ENCODE assay signal across 8 cellular contexts in genomic region chr3:141878812-141879211, GRCh38. TPM values are rescaled to one million over a fixed set of nuclear protein-coding genes. Genes with fewer than 3 reads are reported as not detected.
DNase-seq lines count a peak whose midpoint lies in the region; ATAC-seq, FAIRE-seq and TF ChIP-seq lines count a peak whose summit lies in the region.

No MANE protein-coding gene starts in this region.

- H3K9ac ChIP-seq in endothelial cell of umbilical vein (replicated peaks; ENCODE audit: extremely low read depth, insufficient read depth, low read length), result no peak overlapping the region

- no peaks in the 10 kb centered on the region for H3K9me1 ChIP-seq in endothelial cell of umbilical vein (replicated peaks; ENCODE audit: control insufficient read depth, extremely low read depth, insufficient read depth, low read length)

- H3K79me2 ChIP-seq in endothelial cell of umbilical vein (ENCODE audit: control insufficient read depth, insufficient read depth, low read length), result peaks cover 71% of the 10 kb centered on the region

- H3K27ac ChIP-seq in endothelial cell of umbilical vein (ENCODE audit: insufficient read depth, low read depth, low read length) (no peak overlapping the region), skin epidermis (peak overlapping the region in 10 of 21 experiments; percentile 13 to 100 (median 98))

- no peak for FAIRE-seq in endothelial cell of umbilical vein (lab: Jason Lieb, UNC)

- dilution Hi-C loops in endothelial cell of umbilical vein (cut with MboI; ENCODE audit: extremely low pct_ligation_motif_present, low sequenced_read_pairs), result no loop called here

- H3K36me3 Mint-ChIP-seq in activated CD4-positive, alpha-beta T cell treated with anti-CD3 and anti-CD28 coated beads, Interleukin-2, amount 10 ng/mL, durations not matched to agents 24 days and 14 days (ENCODE audit: low read depth), result peaks cover 45% of the 10 kb centered on the region

- intact Hi-C loops in activated CD4-positive, alpha-beta T cell treated with anti-CD3 and anti-CD28 coated beads, Interleukin-2, amount 10 ng/mL, durations not matched to agents 24 days and 14 days (cut with micrococcal nuclease), result loop anchor here (1.0 to 10.0 kb wide), 8 partner anchors 9 to 647 kb away; partner anchors contain the start of genes PXYLP1, RASA2, TFDP2 and XRN1
- intact Hi-C loops in endothelial cell of umbilical vein (cut with micrococcal nuclease), result loop anchor here (2.0 kb wide), 1 partner anchor 120 kb away; no protein-coding TSS in a partner anchor

- H3K27ac Mint-ChIP-seq in activated CD4-positive, alpha-beta T cell treated with anti-CD3 and anti-CD28 coated beads, Interleukin-2, amount 10 ng/mL, durations not matched to agents 24 days and 14 days, result no peak overlapping the region

- TF ChIP-seq POLR2A in endothelial cell of umbilical vein (IDR thresholded peaks at IDR 0.05; ENCODE audit: low read depth, low read length), result no peak

- POLR2A ChIA-PET in endothelial cell of umbilical vein (lab: Charles Lee), result no interaction called here

- BruUV-seq in endothelial cell of umbilical vein (replicated peaks; lab: Mats Ljungman, UMichigan), result no TSS peak

- CTCF ChIA-PET in endothelial cell of umbilical vein (lab: Charles Lee), result interaction anchor here (1.4 kb wide), 1 partner anchor 81 kb away, joined by 5 read pairs; no protein-coding TSS in a partner anchor

- peak; percentile 61 for DNase-seq in activated CD4-positive, alpha-beta T cell treated with anti-CD3 and anti-CD28 coated beads, Interleukin-2, amount 10 ng/mL, durations not matched to agents 24 days and 14 days
- DNase-seq in activated CD4-positive, alpha-beta T cell treated with anti-CD3 and anti-CD28 coated beads, Interleukin-2, amount 50 U/mL, for 48 hours, result no peak
- DNase-seq in RKO (ENCODE audit: low spot score) (peak; percentile 47), endothelial cell of umbilical vein (ENCODE audit: low read depth, low spot score) (peak; percentile 19), AG08395 (ENCODE audit: low spot score) (no peak), ACHN (no peak)

- H3K27me3 ChIP-seq in endothelial cell of umbilical vein (ENCODE audit: control insufficient read depth in 2 of 2, insufficient read depth in 2 of 2, low read length in 2 of 2), result no peaks in the 10 kb centered on the region

- in situ Hi-C loops in ACHN (cut with HindIII; ENCODE audit: low pct_ligation_motif_present, low pct_unique_long_range_greater_than_20kb, low sequenced_read_pairs), result no loop called here

- H3K9me3 Mint-ChIP-seq in activated CD4-positive, alpha-beta T cell treated with anti-CD3 and anti-CD28 coated beads, Interleukin-2, amount 10 ng/mL, durations not matched to agents 24 days and 14 days, result no peaks in the 10 kb centered on the region

- no peaks in the 10 kb centered on the region for H3K27me3 Mint-ChIP-seq in activated CD4-positive, alpha-beta T cell treated with anti-CD3 and anti-CD28 coated beads, Interleukin-2, amount 10 ng/mL, durations not matched to agents 24 days and 14 days

- H2AFZ ChIP-seq in endothelial cell of umbilical vein (ENCODE audit: low read depth, low read length), result no peak overlapping the region

- peak overlapping the region; percentile 94 for H3K4me3 Mint-ChIP-seq in activated CD4-positive, alpha-beta T cell treated with anti-CD3 and anti-CD28 coated beads, Interleukin-2, amount 10 ng/mL, durations not matched to agents 24 days and 14 days

- H3K9me3 ChIP-seq in endothelial cell of umbilical vein (replicated peaks; ENCODE audit: control insufficient read depth, insufficient read depth, low read length), result no peaks in the 10 kb centered on the region

- peaks cover 2 to 4% of the 10 kb centered on the region in 2 experiments for H3K36me3 ChIP-seq in endothelial cell of umbilical vein (ENCODE audit: control insufficient read depth in 2 of 2, extremely low read depth in 1 of 2, insufficient read depth in 2 of 2, low read length in 2 of 2)

- H4K20me1 ChIP-seq in endothelial cell of umbilical vein (replicated peaks; ENCODE audit: control insufficient read depth, extremely low read depth, insufficient read depth, low read length), result peaks cover 11% of the 10 kb centered on the region

- H3K4me3 ChIP-seq in endothelial cell of umbilical vein (replicated peaks in 1 of 3; ENCODE audit: insufficient read depth in 1 of 3, low read depth in 1 of 3, low read length in 3 of 3) (peak overlapping the region in 2 of 3 experiments; percentile 6 to 90), skin epidermis (peak overlapping the region; percentile 81 to 98 (median 91))

- H3K4me2 ChIP-seq in endothelial cell of umbilical vein (ENCODE audit: insufficient read depth, low read length), result peak overlapping the region; percentile 95

- H3K4me1 Mint-ChIP-seq in activated CD4-positive, alpha-beta T cell treated with anti-CD3 and anti-CD28 coated beads, Interleukin-2, amount 10 ng/mL, durations not matched to agents 24 days and 14 days, result peaks cover 46% of the 10 kb centered on the region

- H3K4me1 ChIP-seq in endothelial cell of umbilical vein (ENCODE audit: control insufficient read depth, extremely low read depth, insufficient read depth, low read length), result peaks cover 18% of the 10 kb centered on the region

- ATAC-seq in esophagus mucosa, result no peak

- no peak for TF ChIP-seq CTCF in endothelial cell of umbilical vein (IDR thresholded peaks at IDR 0.05; ENCODE audit: extremely low read depth in 1 of 2, insufficient read depth in 1 of 2, low read depth in 1 of 2, low read length in 2 of 2)

TF ChIP-seq in endothelial cell of umbilical vein, 7 proteins besides CTCF, POLR2A, EP300 and RAD21:
- TF ChIP-seq JUN (IDR thresholded peaks at IDR 0.05; ENCODE audit: borderline replicate concordance, insufficient read depth, insufficient read length, low read depth), result no peak
- TF ChIP-seq EZH2 (IDR thresholded peaks at IDR 0.05; ENCODE audit: borderline replicate concordance, low read depth, low read length, severe bottlenecking), result no peak
- no peak for TF ChIP-seq POLR2AphosphoS5 (IDR thresholded peaks at IDR 0.05; ENCODE audit: insufficient read depth, low read depth, low read length)
- no peak for TF ChIP-seq MYC (IDR thresholded peaks at IDR 0.05; ENCODE audit: low read depth, low read length)
- no peak for TF ChIP-seq FOS (IDR thresholded peaks at IDR 0.05; ENCODE audit: borderline replicate concordance, insufficient read depth, low read length)
- TF ChIP-seq MAX (IDR thresholded peaks at IDR 0.05; ENCODE audit: insufficient read depth, insufficient read length), result no peak
- no peak for TF ChIP-seq GATA2 (IDR thresholded peaks at IDR 0.05; ENCODE audit: insufficient read depth, insufficient read length, low read depth, low read length)

RNA-seq across cellular contexts. Expression of gene ATP1B3, which starts 2.4 kb away (rescaled TPM):
- total RNA-seq in activated CD4-positive, alpha-beta T cell treated with anti-CD3 and anti-CD28 coated beads, Interleukin-2, amount 10 ng/mL, durations not matched to agents 24 days and 14 days, result 223 and 224 TPM in 2 replicates
- 198 and 227 TPM in 2 replicates for total RNA-seq in endothelial cell of umbilical vein
- 243 and 279 TPM in 2 replicates for polyA plus RNA-seq in endothelial cell of umbilical vein
- polyA plus RNA-seq in endothelial cell of umbilical vein (2011; cell fraction: cytosol; rRNA removed), result 222 and 229 TPM in 2 replicates
- 125 and 161 TPM in 2 replicates for polyA plus RNA-seq in endothelial cell of umbilical vein (2011; cell fraction: nucleus; rRNA removed)
- polyA plus RNA-seq in endothelial cell of umbilical vein (2012), result 232 and 271 TPM in 2 replicates
- 190 and 197 TPM in 2 replicates for polyA minus RNA-seq in endothelial cell of umbilical vein
- polyA minus RNA-seq in endothelial cell of umbilical vein (2011; cell fraction: cytosol; rRNA and poly(A)+ RNA removed), result 202 TPM
- polyA minus RNA-seq in endothelial cell of umbilical vein (2011; cell fraction: nucleus; rRNA and poly(A)+ RNA removed), result 48.1 and 57.8 TPM in 2 replicates
- total RNA-seq in esophagus mucosa, result 159 TPM

Comparison
In these comparisons a context has a peak if more than half of its experiments do, and no peak if none do; other contexts are left out.
1. DNase-seq: peak in activated CD4-positive, alpha-beta T cell treated with anti-CD3 and anti-CD28 coated beads, Interleukin-2, amount 10 ng/mL, durations not matched to agents 24 days and 14 days (single experiment), RKO (single experiment) and endothelial cell of umbilical vein (single experiment); none in activated CD4-positive, alpha-beta T cell treated with anti-CD3 and anti-CD28 coated beads, Interleukin-2, amount 50 U/mL, for 48 hours (0 of 2), AG08395 (single experiment) and ACHN (single experiment).